8 cellular contexts compared by ENCODE assay signal in genomic region chr18:77132369-77133050, GRCh38. TPM values are rescaled to one million over a fixed set of nuclear protein-coding genes. Genes with fewer than 3 reads are reported as not detected.
DNase-seq lines count a peak whose midpoint lies in the region; ATAC-seq, FAIRE-seq and TF ChIP-seq lines count a peak whose summit lies in the region.

Gene MBP, minus strand, starts transcription at chr18:77132783. Its CDS starts 27,522 bp downstream, at chr18:77105261.

- no peaks in the 10 kb centered on the region for H3K9me3 Mint-ChIP-seq in IgD-negative memory B cell
- H3K9me3 Mint-ChIP-seq in brain = peaks cover 0 to 14% (median 7%) of the 10 kb centered on the region in 5 experiments

- H3K27ac ChIP-seq in keratinocyte (ENCODE audit: control insufficient read depth, insufficient read depth, low read length) = peak within 1 kb of the TSS; percentile 94

- H3K4me1 Mint-ChIP-seq in IgD-negative memory B cell = peaks cover 31 to 36% (median 34%) of the 10 kb centered on the region in 3 donors
- H3K4me1 Mint-ChIP-seq in brain = peaks cover 52% of the 10 kb centered on the region

- dilution Hi-C loops in keratinocyte (cut with MboI; ENCODE audit: extremely low pct_ligation_motif_present, low sequenced_read_pairs) = no loop called here

- peak within 1 kb of the TSS; percentile 86 to 98 (median 96) for H3K4me3 Mint-ChIP-seq in IgD-negative memory B cell
- peak within 1 kb of the TSS; percentile 14 to 88 (median 77) for H3K4me3 Mint-ChIP-seq in brain

- H3K79me2 ChIP-seq in keratinocyte (ENCODE audit: control insufficient read depth, insufficient read depth, low read length) = peaks cover 18% of the 10 kb centered on the region

- H3K9me3 ChIP-seq in keratinocyte (ENCODE audit: control insufficient read depth, low read depth, low read length) = no peaks in the 10 kb centered on the region

- H3K9ac ChIP-seq in keratinocyte (ENCODE audit: control insufficient read depth, extremely low read depth, insufficient read depth, low read length) = peak within 1 kb of the TSS; percentile 81

- TF ChIP-seq CTCF in brain (conservative IDR thresholded peaks at IDR 0.05) (no peak), keratinocyte (optimal IDR thresholded peaks at IDR 0.05 in 1 of 3, IDR thresholded peaks at IDR 0.05 in 1 of 3, conservative IDR thresholded peaks at IDR 0.05 in 1 of 3; ENCODE audit: extremely low read depth in 1 of 3, insufficient read depth in 2 of 3, low read length in 3 of 3) (no peak)

- no peaks in the 10 kb centered on the region for H3K9me1 ChIP-seq in keratinocyte (ENCODE audit: control insufficient read depth, extremely low read depth, insufficient read depth, low read length)

- peak within 1 kb of the TSS; percentile 72 for H3K4me2 ChIP-seq in keratinocyte (ENCODE audit: control insufficient read depth, extremely low read depth, insufficient read depth, low read depth, low read length)

- H3K4me3 ChIP-seq in keratinocyte (ENCODE audit: control insufficient read depth in 2 of 3, extremely low read depth in 1 of 3, insufficient read depth in 2 of 3, low read depth in 1 of 3, low read length in 3 of 3) = peak within 1 kb of the TSS; percentile 62 to 89 (median 71)

- H3K36me3 Mint-ChIP-seq in IgD-negative memory B cell = no peaks in the 10 kb centered on the region
- H3K36me3 Mint-ChIP-seq in brain = peaks cover 4% of the 10 kb centered on the region

- H3K27ac Mint-ChIP-seq in IgD-negative memory B cell (peak within 1 kb of the TSS; percentile 95 to 99 (median 98)), brain (peak within 1 kb of the TSS in 2 of 5 experiments; percentile 45 to 89)

- H3K36me3 ChIP-seq in keratinocyte (ENCODE audit: control insufficient read depth in 2 of 2, extremely low read depth in 1 of 2, insufficient read depth in 2 of 2, low read length in 2 of 2) = peaks cover 0 to 3% of the 10 kb centered on the region in 2 experiments

- H3K27me3 Mint-ChIP-seq in IgD-negative memory B cell (no peaks in the 10 kb centered on the region), brain (peaks cover 72% of the 10 kb centered on the region)

- H3K27me3 ChIP-seq in keratinocyte (ENCODE audit: control insufficient read depth, extremely low read depth, insufficient read depth, low read length) = no peaks in the 10 kb centered on the region

- no peaks in the 10 kb centered on the region for H4K20me1 ChIP-seq in keratinocyte (ENCODE audit: control insufficient read depth, extremely low read depth, insufficient read depth, low read length)

- peak; percentile 50 for ATAC-seq in GM21447 (IDR thresholded peaks at IDR 0.05; ENCODE audit: unreplicated experiment)

- peaks cover 29% of the 10 kb centered on the region for H3K4me1 ChIP-seq in keratinocyte (ENCODE audit: control insufficient read depth, extremely low read depth, insufficient read depth, low read length)

- H2AFZ ChIP-seq in keratinocyte (ENCODE audit: control insufficient read depth, low read length) = peak within 1 kb of the TSS; percentile 63

- DNase-seq in DMS53 (lab: John Stamatoyannopoulos, UW) (peak; percentile 96), T-helper 2 cell (peak; percentile 51 to 86 (median 60)), keratinocyte (ENCODE audit: low read depth, low spot score) (no peak), RCC 7860 (ENCODE audit: low spot score) (no peak)
- peak; percentile 55 to 67 for DNase-seq in stimulated activated CD4-positive, alpha-beta T cell treated with anti-CD3 and anti-CD28 coated beads, Interleukin-2, amount 100 ng/mL, for 48 hours

- FAIRE-seq in keratinocyte (lab: Jason Lieb, UNC) (no peak), RCC 7860 (lab: Jason Lieb, UNC) (no peak)

RNA-seq across cellular contexts. Expression of gene MBP, which starts in this region (rescaled TPM):
- polyA plus RNA-seq in IgD-negative memory B cell (89.4 TPM), brain (ENCODE audit: insufficient read depth, low read depth, low replicate concordance) (8,940 TPM), keratinocyte (30.7 to 38.7 TPM (median 35.6 TPM) in 3 replicates)
- 38.5 TPM for polyA plus RNA-seq in keratinocyte (2011; ENCODE audit: low read depth)
- polyA plus RNA-seq in keratinocyte (2011; cell fraction: cytosol; rRNA removed) = 30.1 and 40.6 TPM in 2 replicates
- 39.0 and 41.5 TPM in 2 replicates for polyA plus RNA-seq in keratinocyte (2011; cell fraction: nucleus; rRNA removed)
- polyA plus RNA-seq in keratinocyte (2012; ENCODE audit: low replicate concordance) = 25.6 and 33.7 TPM in 2 replicates
- 49.5 to 66.1 TPM (median 52.8 TPM) in 3 replicates for polyA minus RNA-seq in keratinocyte
- 49.3 TPM for polyA minus RNA-seq in keratinocyte (2011; cell fraction: cytosol; rRNA and poly(A)+ RNA removed)
- 33.8 and 64.1 TPM in 2 replicates for polyA minus RNA-seq in keratinocyte (2011; cell fraction: nucleus; rRNA and poly(A)+ RNA removed)

Comparison
In these comparisons a context has a peak if more than half of its experiments do, and no peak if none do; other contexts are left out.
1. RNA of gene MBP (polyA plus RNA-seq): 8,940 TPM in brain (single experiment); 89.4 TPM in IgD-negative memory B cell (single experiment) and 25.6 to 41.5 TPM in keratinocyte; every median in the first group is over 10 times any median in the second.
2. DNase-seq: peak in DMS53 (single experiment), T-helper 2 cell (5 of 5) and stimulated activated CD4-positive, alpha-beta T cell treated with anti-CD3 and anti-CD28 coated beads, Interleukin-2, amount 100 ng/mL, for 48 hours (2 of 2); none in keratinocyte (single experiment) and RCC 7860 (single experiment).